12 cellular contexts compared by ENCODE assay signal in the genomic region with DNA sequence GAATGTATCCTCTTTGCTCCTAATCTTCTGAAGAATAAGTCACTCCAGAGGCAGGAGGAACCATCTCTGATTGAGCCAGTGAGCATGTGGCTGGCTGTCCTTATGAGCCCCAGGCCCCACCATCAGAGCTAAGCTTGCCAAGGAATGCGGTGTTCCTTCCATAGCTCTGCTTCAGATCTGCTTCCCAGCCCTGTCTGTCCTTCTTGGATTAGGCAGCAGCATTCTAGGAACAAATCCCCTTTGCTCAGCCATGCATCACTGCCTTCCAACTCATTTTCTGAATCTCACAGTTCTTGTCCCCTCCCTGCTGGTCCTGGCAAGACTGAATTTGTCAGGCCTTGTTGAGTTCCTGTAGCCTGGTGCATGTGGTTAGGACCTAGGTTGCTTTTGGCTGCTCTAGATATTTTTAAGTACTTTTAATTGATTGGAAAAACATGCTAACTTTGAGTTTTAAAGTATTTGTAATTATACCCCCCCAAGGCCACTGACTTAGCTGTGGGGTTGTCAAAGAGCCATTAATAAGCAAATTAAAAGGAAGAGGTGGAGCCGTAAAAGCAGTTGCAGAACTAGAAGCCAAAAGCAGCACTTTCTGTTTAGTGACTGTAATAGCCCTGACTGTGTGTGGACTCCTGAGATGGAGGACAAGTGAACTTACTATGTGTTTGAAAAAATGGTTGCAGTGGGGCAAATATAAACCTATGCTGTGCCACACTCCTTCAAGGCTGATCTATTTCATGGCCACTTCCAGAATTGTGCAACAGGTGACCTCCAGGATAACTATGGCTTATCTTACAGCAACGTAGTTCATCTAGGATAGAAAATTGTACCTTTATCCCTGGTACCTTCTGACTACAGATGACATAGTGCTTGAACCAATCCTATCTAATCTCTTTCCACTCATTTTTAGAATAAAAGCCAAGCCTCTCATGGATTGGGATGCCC.
DNase-seq lines count a peak whose midpoint lies in the region; ATAC-seq and TF ChIP-seq lines count a peak whose summit lies in the region.
"Had no signal": no experiment of that assay in that cellular context is flagged by ENCODE, and none has a peak within 500 bp of the region (broad histone marks: within the 10 kb centered on the region; RNA-seq: fewer than 3 reads in every experiment).

No MANE protein-coding gene starts in this region.

- H3K9me2 ChIP-seq in DOHH2 (replicated peaks; ENCODE audit: control insufficient read depth, low read length): no peaks in the 10 kb centered on the region

- H3K4me1 ChIP-seq in DOHH2 (ENCODE audit: control insufficient read depth, low read length): peaks cover 23% of the 10 kb centered on the region
- peaks cover 89% of the 10 kb centered on the region for H3K4me1 ChIP-seq in KMS-11 (ENCODE audit: low read depth, poor library complexity, severe bottlenecking)
- H3K4me1 ChIP-seq in osteoblast (ENCODE audit: insufficient read depth, low read length): peaks cover 48% of the 10 kb centered on the region
- H3K4me1 ChIP-seq: gastrocnemius medialis had no signal

- peak overlapping the region; percentile 42; the same call in 1 of the 2 replicates for H2AFZ ChIP-seq in KMS-11 (ENCODE audit: low read depth)
- peak overlapping the region; percentile 39 for H2AFZ ChIP-seq in osteoblast (ENCODE audit: low read length)

- ATAC-seq in HG02938 (IDR thresholded peaks at IDR 0.05; ENCODE audit: unreplicated experiment) (no peak), HG03521 (IDR thresholded peaks at IDR 0.05; ENCODE audit: unreplicated experiment) (no peak)

- H3K79me2 ChIP-seq in DOHH2 (ENCODE audit: control insufficient read depth, low read length) (no peaks in the 10 kb centered on the region), KMS-11 (ENCODE audit: insufficient read depth, low read depth) (no peaks in the 10 kb centered on the region), osteoblast (ENCODE audit: insufficient read depth, low read length) (no peaks in the 10 kb centered on the region)

- H3K36me3 ChIP-seq in DOHH2 (ENCODE audit: control insufficient read depth, low read length): no peaks in the 10 kb centered on the region
- H3K36me3 ChIP-seq in KMS-11 (ENCODE audit: insufficient read depth): no peaks in the 10 kb centered on the region
- no peaks in the 10 kb centered on the region for H3K36me3 ChIP-seq in osteoblast (ENCODE audit: insufficient read depth, low read length)
- H3K36me3 ChIP-seq: gastrocnemius medialis had no signal

- H3K4me3 ChIP-seq in DOHH2 (ENCODE audit: low read length) (no peak overlapping the region), KMS-11 (IDR thresholded peaks at IDR 0.05; ENCODE audit: insufficient read depth, low read depth, low read length) (no peak overlapping the region), osteoblast (ENCODE audit: insufficient read depth, low read length) (no peak overlapping the region)
- H3K4me3 ChIP-seq: gastrocnemius medialis had no signal

- H3F3A ChIP-seq in DOHH2 (ENCODE audit: control insufficient read depth, insufficient read depth): no peaks in the 10 kb centered on the region

- H3K27me3 ChIP-seq in DOHH2 (ENCODE audit: control insufficient read depth, low read length) (no peaks in the 10 kb centered on the region), KMS-11 (ENCODE audit: insufficient read depth, low read depth) (no peaks in the 10 kb centered on the region), osteoblast (ENCODE audit: insufficient read depth, low read length) (no peaks in the 10 kb centered on the region)
- H3K27me3 ChIP-seq: gastrocnemius medialis had no signal

- DNase-seq in epithelial cell of prostate (ENCODE audit: low read depth, low spot score) (no peak), osteoblast (ENCODE audit: insufficient read length, low spot score, missing footprints) (no peak), mucosa of gallbladder (ENCODE audit: low spot score) (no peak), SIG-M5 treated with dmso at 0.1 percent for 504 hours (lab: John Stamatoyannopoulos, UW; ENCODE audit: unreplicated experiment) (no peak)
- DNase-seq: CD8-positive, alpha-beta memory T cell; gastrocnemius medialis; NCI-H2029 treated with DMSO at 0.1 percent for 48 hours; T-helper 9 cell had no signal

- no peaks in the 10 kb centered on the region for H4K20me1 ChIP-seq in DOHH2 (ENCODE audit: control insufficient read depth, insufficient read depth, low read depth, low read length)
- no peaks in the 10 kb centered on the region for H4K20me1 ChIP-seq in KMS-11 (ENCODE audit: insufficient read depth)
- no peaks in the 10 kb centered on the region for H4K20me1 ChIP-seq in osteoblast (ENCODE audit: insufficient read depth, low read length)

- peak overlapping the region; percentile 28 for H3K4me2 ChIP-seq in DOHH2 (ENCODE audit: low read length)
- peak overlapping the region; percentile 91 for H3K4me2 ChIP-seq in KMS-11
- H3K4me2 ChIP-seq in osteoblast (ENCODE audit: insufficient read depth, low read length): peak overlapping the region; percentile 10

- no peak overlapping the region for H3K27ac ChIP-seq in DOHH2 (ENCODE audit: low read depth, low read length)
- peak overlapping the region; percentile 95 for H3K27ac ChIP-seq in KMS-11
- peak overlapping the region; percentile 31 for H3K27ac ChIP-seq in epithelial cell of prostate
- peak overlapping the region; percentile 67 for H3K27ac ChIP-seq in osteoblast (ENCODE audit: low read depth, low read length)
- H3K27ac ChIP-seq: gastrocnemius medialis had no signal

- H3K9me3 ChIP-seq in DOHH2 (ENCODE audit: control insufficient read depth, insufficient read depth, low read length) (no peaks in the 10 kb centered on the region), osteoblast (ENCODE audit: low read depth, low read length) (no peaks in the 10 kb centered on the region)
- H3K9me3 ChIP-seq: gastrocnemius medialis had no signal

- H3K9ac ChIP-seq in KMS-11: peak overlapping the region; percentile 82; the same call in 1 of the 2 replicates

- TF ChIP-seq CTCF in DOHH2 (IDR thresholded peaks at IDR 0.05; ENCODE audit: low read depth, low read length, poor library complexity, severe bottlenecking) (no peak), KMS-11 (conservative IDR thresholded peaks at IDR 0.05; ENCODE audit: low read depth, low read length) (no peak), osteoblast (IDR thresholded peaks at IDR 0.05; ENCODE audit: extremely low read depth, low read depth, low read length) (no peak)

Comparison
In these comparisons a context has a peak if more than half of its experiments do, and no peak if none do; other contexts are left out.
1. H3K4me2 ChIP-seq: peak in every context shown above with its lines; median percentile 91 in KMS-11; 28 in DOHH2; 10 in osteoblast.